3 cellular contexts compared by ENCODE assay signal in genomic region chr6:169632841-169633240, GRCh38.
"Had no signal": no experiment of that assay in that cellular context is flagged by ENCODE, and none has a peak within 500 bp of the region (broad histone marks: within the 10 kb centered on the region; RNA-seq: fewer than 3 reads in every experiment).

No MANE protein-coding gene starts in this region.

- ATAC-seq: GM12878 had no signal

- DNase-seq: GDM1, GF-D8 had no signal
